ENCODE assay signal across 1 cellular context in genomic region chr15:49155110-49155833, GRCh38.
TF ChIP-seq lines count a peak whose summit lies in the region.

TSS of gene COPS2 (minus strand) at chr15:49155599. CDS start at chr15:49155578, 21 bp downstream.

TF ChIP-seq in K562, 482 proteins besides CTCF, POLR2A, EP300 and RAD21 (continued from another document and continues in another):
- TF ChIP-seq ZNF280A (IDR thresholded peaks at IDR 0.05; ENCODE audit: low read depth, partially characterized antibody), result no peak
- TF ChIP-seq NFE2L1 (tag; IDR thresholded peaks at IDR 0.05; ENCODE audit: borderline replicate concordance, low read depth), result no peak
- peak; percentile 86 for TF ChIP-seq TFAP4 (CRISPR knock-in tag; IDR thresholded peaks at IDR 0.05; ENCODE audit: borderline replicate concordance)
- TF ChIP-seq MBD2 (IDR thresholded peaks at IDR 0.05; ENCODE audit: borderline replicate concordance, low read depth), result peak; percentile 72
- TF ChIP-seq ETV6 (IDR thresholded peaks at IDR 0.05; ENCODE audit: borderline replicate concordance in 1 of 2, low read depth in 2 of 2, low read length in 1 of 2), result no peak
- TF ChIP-seq ETV6 (CRISPR knock-in tag; IDR thresholded peaks at IDR 0.05; ENCODE audit: borderline replicate concordance), result 0 out of 2 replicates have a peak, but pooled peaks have one; percentile 30
- TF ChIP-seq ATF2 (CRISPR knock-in tag; IDR thresholded peaks at IDR 0.05), result no peak
- TF ChIP-seq ZNF586 (CRISPR knock-in tag; conservative IDR thresholded peaks at IDR 0.05), result no peak
- no peak for TF ChIP-seq ID3 (CRISPR knock-in tag; IDR thresholded peaks at IDR 0.05)
- TF ChIP-seq ID3 (tag; IDR thresholded peaks at IDR 0.05), result peak; percentile 64; the same call in 1 of the 2 replicates
- TF ChIP-seq KLF10 (CRISPR knock-in tag; IDR thresholded peaks at IDR 0.05), result no peak
- peak; percentile 80; the same call in 1 of the 2 replicates for TF ChIP-seq CTBP1 (IDR thresholded peaks at IDR 0.05; ENCODE audit: borderline replicate concordance)
- TF ChIP-seq EWSR1 (IDR thresholded peaks at IDR 0.05; ENCODE audit: borderline replicate concordance, low read depth, partially characterized antibody), result no peak
- peak; percentile 63; the same call in 1 of the 2 replicates for TF ChIP-seq ZBTB2 (IDR thresholded peaks at IDR 0.05)
- peak; percentile 84 to 97; a peak in 3 of 4 replicates for TF ChIP-seq SIN3A (IDR thresholded peaks at IDR 0.05; ENCODE audit: borderline replicate concordance in 2 of 2, control insufficient read depth in 1 of 2, low read depth in 2 of 2, low read length in 2 of 2)
- no peak for TF ChIP-seq ZNF583 (CRISPR knock-in tag; IDR thresholded peaks at IDR 0.05)
- TF ChIP-seq GTF2A2 (tag; IDR thresholded peaks at IDR 0.05), result no peak
- TF ChIP-seq POLR2H (tag; IDR thresholded peaks at IDR 0.05; ENCODE audit: low read depth), result peak; percentile 29; the same call in 1 of the 2 replicates
- TF ChIP-seq L3MBTL2 (IDR thresholded peaks at IDR 0.05), result peak; percentile 53
- no peak for TF ChIP-seq XRCC3 (IDR thresholded peaks at IDR 0.05)
- 0 out of 2 replicates have a peak, but pooled peaks have one; percentile 22 for TF ChIP-seq E2F5 (CRISPR knock-in tag; IDR thresholded peaks at IDR 0.05)
- 0 out of 2 replicates have a peak, but pooled peaks have one; percentile 61 for TF ChIP-seq HDAC2 (IDR thresholded peaks at IDR 0.05)
- peak; percentile 69 for TF ChIP-seq TAF1 (IDR thresholded peaks at IDR 0.05; ENCODE audit: control insufficient read depth, extremely low read depth, insufficient read depth, low read length, severe bottlenecking)
- peak; percentile 95 for TF ChIP-seq RFX1 (IDR thresholded peaks at IDR 0.05)
- TF ChIP-seq GATAD2A (IDR thresholded peaks at IDR 0.05), result no peak; the same call in 1 of the 2 replicates
- peak; percentile 88 for TF ChIP-seq DIDO1 (tag; IDR thresholded peaks at IDR 0.05; ENCODE audit: low read depth)
- no peak for TF ChIP-seq PCBP2 (IDR thresholded peaks at IDR 0.05; ENCODE audit: low read depth, low read length, poor library complexity, severe bottlenecking)
- TF ChIP-seq ZBTB40 (IDR thresholded peaks at IDR 0.05), result peak; percentile 100
- TF ChIP-seq ZBTB40 (CRISPR knock-in tag; IDR thresholded peaks at IDR 0.05), result 0 out of 2 replicates have a peak, but pooled peaks have one; percentile 33
- no peak for TF ChIP-seq PTRF (tag; IDR thresholded peaks at IDR 0.05)
- peak in 1 of 2 experiments; percentile 88; a peak in 1 of 4 replicates for TF ChIP-seq KDM4B (IDR thresholded peaks at IDR 0.05; ENCODE audit: borderline replicate concordance in 2 of 2, low read depth in 1 of 2)
- TF ChIP-seq FOXP4 (CRISPR knock-in tag; IDR thresholded peaks at IDR 0.05; ENCODE audit: borderline replicate concordance), result peak; percentile 87; the same call in 1 of the 2 replicates
- no peak for TF ChIP-seq NFXL1 (CRISPR knock-in tag; IDR thresholded peaks at IDR 0.05)
- TF ChIP-seq ZC3H4 (CRISPR knock-in tag; IDR thresholded peaks at IDR 0.05; ENCODE audit: borderline replicate concordance), result no peak
- TF ChIP-seq ZNF561 (CRISPR knock-in tag; conservative IDR thresholded peaks at IDR 0.05), result no peak
- peak; percentile 41 for TF ChIP-seq CXXC5 (CRISPR knock-in tag; IDR thresholded peaks at IDR 0.05)
- TF ChIP-seq ZNF316 (IDR thresholded peaks at IDR 0.05), result no peak
- TF ChIP-seq FOXK2 (conservative IDR thresholded peaks at IDR 0.05 in 1 of 2, IDR thresholded peaks at IDR 0.05 in 1 of 2; ENCODE audit: low read depth in 2 of 2), result peak; percentile 91
- TF ChIP-seq ZNF449 (CRISPR knock-in tag; IDR thresholded peaks at IDR 0.05), result no peak
